Comparison of ENCODE assay signal across 24 cellular contexts in the genomic region with DNA sequence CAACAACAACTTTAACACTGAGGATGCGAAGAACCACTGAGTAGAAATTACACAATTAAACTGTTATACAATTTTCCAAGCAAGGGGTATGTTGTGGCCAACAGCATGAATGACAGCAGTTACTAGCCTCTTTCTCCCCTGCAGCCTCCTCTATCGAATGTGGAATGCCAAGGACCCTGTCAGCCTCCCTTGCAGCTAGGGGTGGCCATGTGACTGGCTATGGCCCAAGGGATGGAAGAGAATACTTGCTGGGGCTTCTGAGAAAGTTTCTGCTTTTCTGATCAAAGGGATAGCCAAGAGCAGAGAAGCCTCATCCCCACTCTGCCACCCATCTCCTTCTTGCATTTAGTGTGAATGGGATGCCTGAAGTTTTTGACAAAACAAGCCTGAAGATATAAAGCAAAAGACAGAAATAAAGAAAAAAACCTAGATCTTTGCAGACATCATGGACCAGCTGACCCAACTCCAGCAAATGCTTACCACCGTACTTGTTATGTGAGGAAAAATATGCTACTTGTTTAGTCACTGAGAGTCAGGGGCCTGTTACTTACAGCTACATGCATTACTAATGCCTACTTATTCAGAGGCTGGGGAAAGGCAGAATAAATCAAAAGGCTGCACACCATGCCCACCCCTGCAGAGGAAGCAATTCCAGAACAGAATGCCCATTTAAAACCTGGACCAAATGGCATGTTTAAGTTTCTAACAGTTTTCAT.
"Had no signal": no experiment of that assay in that cellular context is flagged by ENCODE, and none has a peak within 500 bp of the region (broad histone marks: within the 10 kb centered on the region; RNA-seq: fewer than 3 reads in every experiment).

No MANE protein-coding gene starts in this region.

- H3K27me3 Mint-ChIP-seq: stimulated activated naive CD8-positive, alpha-beta T cell treated with anti-CD3 and anti-CD28 coated beads, Interleukin-15, amount 100 ng/mL, for 72 hours had no signal

- DNase-seq: central memory CD4-positive, alpha-beta T cell; cortex of kidney; dorsolateral prefrontal cortex; effector CD8-positive, alpha-beta T cell; erythroblast; foreskin keratinocyte; left colon; left ventricle myocardium superior; mesenchymal stem cell; mucosa of descending colon; natural killer cell; occipital lobe; psoas muscle; retina; right lobe of liver; stimulated activated CD4-positive, alpha-beta T cell treated with anti-CD3 and anti-CD28 coated beads, Interleukin-2, amount 100 ng/mL, for 24 hours; stimulated activated CD4-positive, alpha-beta T cell treated with anti-CD3 and anti-CD28 coated beads, Interleukin-4, amount 100 ng/mL, for 4 hours; stimulated activated naive B cell treated with anti-CD40 and anti-IgM and Interleukin-4, amounts not matched to agents 10 μg/mL and 1 μg/mL and 100 μg/mL, for 72 hours; stimulated activated naive CD8-positive, alpha-beta T cell treated with anti-CD3 and anti-CD28 coated beads, Interleukin-15, amount 100 ng/mL, for 72 hours; transverse colon had no signal

- H3K4me1 ChIP-seq: foreskin keratinocyte, parathyroid adenoma, psoas muscle, right lobe of liver, transverse colon had no signal

- H3K9me3 ChIP-seq: psoas muscle, thoracic aorta had no signal

- H3K4me1 Mint-ChIP-seq: stimulated activated naive B cell treated with anti-CD40 and anti-IgM and Interleukin-4, amounts not matched to agents 10 μg/mL and 1 μg/mL and 100 μg/mL, for 72 hours; stimulated activated naive CD8-positive, alpha-beta T cell treated with anti-CD3 and anti-CD28 coated beads, Interleukin-15, amount 100 ng/mL, for 72 hours had no signal

- H3K27ac Mint-ChIP-seq: natural killer cell; stimulated activated naive B cell treated with anti-CD40 and anti-IgM and Interleukin-4, amounts not matched to agents 10 μg/mL and 1 μg/mL and 100 μg/mL, for 72 hours; stimulated activated naive CD8-positive, alpha-beta T cell treated with anti-CD3 and anti-CD28 coated beads, Interleukin-15, amount 100 ng/mL, for 72 hours had no signal

- H3K27me3 ChIP-seq: dorsolateral prefrontal cortex, foreskin keratinocyte, hepatocyte, right lobe of liver, transverse colon had no signal

- ATAC-seq: foreskin keratinocyte; left colon; left ventricle myocardium superior; mucosa of descending colon; natural killer cell; psoas muscle; right lobe of liver; stimulated activated naive B cell treated with anti-CD40 and anti-IgM and Interleukin-4, amounts not matched to agents 10 μg/mL and 1 μg/mL and 100 μg/mL, for 72 hours; stimulated activated naive CD8-positive, alpha-beta T cell treated with anti-CD3 and anti-CD28 coated beads, Interleukin-15, amount 100 ng/mL, for 72 hours had no signal

- H3K27ac ChIP-seq: dorsolateral prefrontal cortex, foreskin keratinocyte, hepatocyte, parathyroid adenoma, psoas muscle, right lobe of liver, thoracic aorta, transverse colon had no signal

- H3K4me3 ChIP-seq: dorsolateral prefrontal cortex, hepatocyte, lung, mucosa of descending colon, psoas muscle, right lobe of liver, thoracic aorta, transverse colon had no signal

- H3K4me3 Mint-ChIP-seq: natural killer cell; stimulated activated naive B cell treated with anti-CD40 and anti-IgM and Interleukin-4, amounts not matched to agents 10 μg/mL and 1 μg/mL and 100 μg/mL, for 72 hours; stimulated activated naive CD8-positive, alpha-beta T cell treated with anti-CD3 and anti-CD28 coated beads, Interleukin-15, amount 100 ng/mL, for 72 hours had no signal
